ENCODE assay signal across 1 cellular context in genomic region chr3:61896251-61896650, GRCh38.
TF ChIP-seq lines count a peak whose summit lies in the region.

No MANE protein-coding gene starts in this region.

TF ChIP-seq in liver, 16 proteins besides CTCF, POLR2A, EP300 and RAD21 (continued from another document):
- TF ChIP-seq, protein P1, sequence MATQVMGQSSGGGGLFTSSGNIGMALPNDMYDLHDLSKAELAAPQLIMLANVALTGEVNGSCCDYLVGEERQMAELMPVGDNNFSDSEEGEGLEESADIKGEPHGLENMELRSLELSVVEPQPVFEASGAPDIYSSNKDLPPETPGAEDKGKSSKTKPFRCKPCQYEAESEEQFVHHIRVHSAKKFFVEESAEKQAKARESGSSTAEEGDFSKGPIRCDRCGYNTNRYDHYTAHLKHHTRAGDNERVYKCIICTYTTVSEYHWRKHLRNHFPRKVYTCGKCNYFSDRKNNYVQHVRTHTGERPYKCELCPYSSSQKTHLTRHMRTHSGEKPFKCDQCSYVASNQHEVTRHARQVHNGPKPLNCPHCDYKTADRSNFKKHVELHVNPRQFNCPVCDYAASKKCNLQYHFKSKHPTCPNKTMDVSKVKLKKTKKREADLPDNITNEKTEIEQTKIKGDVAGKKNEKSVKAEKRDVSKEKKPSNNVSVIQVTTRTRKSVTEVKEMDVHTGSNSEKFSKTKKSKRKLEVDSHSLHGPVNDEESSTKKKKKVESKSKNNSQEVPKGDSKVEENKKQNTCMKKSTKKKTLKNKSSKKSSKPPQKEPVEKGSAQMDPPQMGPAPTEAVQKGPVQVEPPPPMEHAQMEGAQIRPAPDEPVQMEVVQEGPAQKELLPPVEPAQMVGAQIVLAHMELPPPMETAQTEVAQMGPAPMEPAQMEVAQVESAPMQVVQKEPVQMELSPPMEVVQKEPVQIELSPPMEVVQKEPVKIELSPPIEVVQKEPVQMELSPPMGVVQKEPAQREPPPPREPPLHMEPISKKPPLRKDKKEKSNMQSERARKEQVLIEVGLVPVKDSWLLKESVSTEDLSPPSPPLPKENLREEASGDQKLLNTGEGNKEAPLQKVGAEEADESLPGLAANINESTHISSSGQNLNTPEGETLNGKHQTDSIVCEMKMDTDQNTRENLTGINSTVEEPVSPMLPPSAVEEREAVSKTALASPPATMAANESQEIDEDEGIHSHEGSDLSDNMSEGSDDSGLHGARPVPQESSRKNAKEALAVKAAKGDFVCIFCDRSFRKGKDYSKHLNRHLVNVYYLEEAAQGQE (IDR thresholded peaks at IDR 0.05), result no peak
- no peak for TF ChIP-seq ATF3 (IDR thresholded peaks at IDR 0.05)
- TF ChIP-seq NR2F2 (IDR thresholded peaks at IDR 0.05), result no peak
- TF ChIP-seq FOXA2 (IDR thresholded peaks at IDR 0.05), result peak; percentile 8
- no peak for TF ChIP-seq HNF4G (IDR thresholded peaks at IDR 0.05)
- TF ChIP-seq EGR1 (IDR thresholded peaks at IDR 0.05; ENCODE audit: low read depth in 2 of 2), result no peak
- TF ChIP-seq JUND (IDR thresholded peaks at IDR 0.05), result no peak
- TF ChIP-seq YY1 (IDR thresholded peaks at IDR 0.05), result peak; percentile 74
- TF ChIP-seq, protein P2, sequence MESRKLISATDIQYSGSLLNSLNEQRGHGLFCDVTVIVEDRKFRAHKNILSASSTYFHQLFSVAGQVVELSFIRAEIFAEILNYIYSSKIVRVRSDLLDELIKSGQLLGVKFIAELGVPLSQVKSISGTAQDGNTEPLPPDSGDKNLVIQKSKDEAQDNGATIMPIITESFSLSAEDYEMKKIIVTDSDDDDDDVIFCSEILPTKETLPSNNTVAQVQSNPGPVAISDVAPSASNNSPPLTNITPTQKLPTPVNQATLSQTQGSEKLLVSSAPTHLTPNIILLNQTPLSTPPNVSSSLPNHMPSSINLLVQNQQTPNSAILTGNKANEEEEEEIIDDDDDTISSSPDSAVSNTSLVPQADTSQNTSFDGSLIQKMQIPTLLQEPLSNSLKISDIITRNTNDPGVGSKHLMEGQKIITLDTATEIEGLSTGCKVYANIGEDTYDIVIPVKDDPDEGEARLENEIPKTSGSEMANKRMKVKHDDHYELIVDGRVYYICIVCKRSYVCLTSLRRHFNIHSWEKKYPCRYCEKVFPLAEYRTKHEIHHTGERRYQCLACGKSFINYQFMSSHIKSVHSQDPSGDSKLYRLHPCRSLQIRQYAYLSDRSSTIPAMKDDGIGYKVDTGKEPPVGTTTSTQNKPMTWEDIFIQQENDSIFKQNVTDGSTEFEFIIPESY (IDR thresholded peaks at IDR 0.05), result no peak
- no peak for TF ChIP-seq FOXA1 (IDR thresholded peaks at IDR 0.05)
TF ChIP-seq in liver: peak in this region for 5.
